22 cellular contexts compared by ENCODE assay signal in genomic region chr16:35425270-35425669, GRCh38.
"Had no signal": no experiment of that assay in that cellular context is flagged by ENCODE, and none has a peak within 500 bp of the region (broad histone marks: within the 10 kb centered on the region; RNA-seq: fewer than 3 reads in every experiment).

No MANE protein-coding gene starts in this region.

- DNase-seq: effector CD4-positive, alpha-beta T cell; endodermal cell; erythroblast; foreskin melanocyte; kidney glomerular epithelial cell; mammary epithelial cell; naive thymus-derived CD4-positive, alpha-beta T cell; nephron progenitor cell; psoas muscle; retina; sigmoid colon; stimulated activated CD4-positive, alpha-beta T cell treated with anti-CD3 and anti-CD28 coated beads, Interleukin-2, amount 100 ng/mL, for 24 hours; stimulated activated CD4-positive, alpha-beta T cell treated with anti-CD3 and anti-CD28 coated beads, Interleukin-4, amount 100 ng/mL, for 4 hours; stimulated activated naive CD4-positive, alpha-beta T cell; stomach; substantia nigra; transverse colon had no signal

- H3K27ac Mint-ChIP-seq: endodermal cell; naive thymus-derived CD4-positive, alpha-beta T cell; nephron progenitor cell had no signal

- H3K27me3 ChIP-seq: hepatocyte, neutrophil, sigmoid colon, stomach, transverse colon had no signal

- H3K27me3 Mint-ChIP-seq: naive thymus-derived CD4-positive, alpha-beta T cell had no signal

- H3K36me3 ChIP-seq: neutrophil, sigmoid colon, stomach, thoracic aorta, transverse colon had no signal

- H3K27ac ChIP-seq: coronary artery, hepatocyte, neutrophil, psoas muscle, sigmoid colon, skin epidermis, stomach, thoracic aorta, transverse colon had no signal

- H3K4me1 ChIP-seq: psoas muscle, sigmoid colon, stomach, transverse colon had no signal

- H3K4me3 Mint-ChIP-seq: endodermal cell; naive thymus-derived CD4-positive, alpha-beta T cell; nephron progenitor cell had no signal

- ATAC-seq: naive thymus-derived CD4-positive, alpha-beta T cell; psoas muscle had no signal

- H3K4me1 Mint-ChIP-seq: endodermal cell; naive thymus-derived CD4-positive, alpha-beta T cell; nephron progenitor cell had no signal

- H3K4me3 ChIP-seq: coronary artery, hepatocyte, psoas muscle, sigmoid colon, skin epidermis, stomach, thoracic aorta, transverse colon had no signal

- H3K9me3 ChIP-seq: neutrophil, psoas muscle, sigmoid colon, thoracic aorta, transverse colon had no signal
